ENCODE assay signal across 26 cellular contexts in genomic region chr2:187769437-187769836, GRCh38.
"Had no signal": no experiment of that assay in that cellular context is flagged by ENCODE, and none has a peak within 500 bp of the region (broad histone marks: within the 10 kb centered on the region; RNA-seq: fewer than 3 reads in every experiment).

No MANE protein-coding gene starts in this region.

- H3K4me1 ChIP-seq: gastroesophageal sphincter, heart left ventricle, pancreas, right lobe of liver, stomach, thyroid gland had no signal

- H3K79me2 ChIP-seq: hepatocyte had no signal

- H3K9me3 ChIP-seq: gastroesophageal sphincter, mucosa of descending colon, neutrophil, pancreas, right lobe of liver, stomach, thyroid gland had no signal

- H3K4me3 ChIP-seq: dorsolateral prefrontal cortex, gastroesophageal sphincter, heart left ventricle, hepatocyte, lung, mucosa of descending colon, pancreas, right lobe of liver, stomach, thyroid gland had no signal

- H3K36me3 ChIP-seq: gastroesophageal sphincter, heart left ventricle, neutrophil, pancreas, right lobe of liver, stomach, thyroid gland had no signal

- H3K4me2 ChIP-seq: hepatocyte had no signal

- ATAC-seq: esophagus mucosa; foreskin keratinocyte; gastroesophageal sphincter; heart left ventricle; left lobe of liver; mucosa of descending colon; natural killer cell treated with Interleukin-12 subunit alpha and Interleukin-12 subunit beta and Interleukin-15 and Interleukin-18, amount 100 ng/mL, for 72 hours; pancreas; right lobe of liver; stimulated activated effector memory CD8-positive, alpha-beta T cell treated with anti-CD3 and anti-CD28 coated beads, Interleukin-12 subunit alpha, Interleukin-12 subunit beta, amount 100 ng/mL, for 72 hours had no signal

- H2AFZ ChIP-seq: hepatocyte had no signal

- FAIRE-seq: colon, kidney, pancreas had no signal

- H3K27ac ChIP-seq: dorsolateral prefrontal cortex, epithelial cell of prostate, foreskin keratinocyte, gastroesophageal sphincter, heart left ventricle, hepatocyte, neutrophil, pancreas, right lobe of liver, stomach, thyroid gland had no signal

- DNase-seq: dorsolateral prefrontal cortex; effector CD4-positive, alpha-beta T cell; heart left ventricle; kidney; mesenchymal stem cell; mucosa of descending colon; naive B cell; pancreas; right lobe of liver; stimulated activated CD4-positive, alpha-beta T cell treated with anti-CD3 and anti-CD28 coated beads, Interleukin-2, amount 100 ng/mL, for 24 hours; stimulated activated CD4-positive, alpha-beta T cell treated with anti-CD3 and anti-CD28 coated beads, Interleukin-4, amount 100 ng/mL, for 24 hours; stimulated activated naive CD4-positive, alpha-beta T cell treated with Interleukin-2 at 50 U/mL for 16 hours; stomach; thyroid gland; trophoblast cell had no signal

- H3K27me3 ChIP-seq: dorsolateral prefrontal cortex, foreskin keratinocyte, gastroesophageal sphincter, heart left ventricle, hepatocyte, neutrophil, pancreas, right lobe of liver, stomach, thyroid gland had no signal
